In genomic region chr11:128653828-128654231, GRCh38 we compare ENCODE assay signal across 1 cellular context.
TF ChIP-seq lines count a peak whose summit lies in the region.

No MANE protein-coding gene starts in this region.

TF ChIP-seq in HepG2, 621 proteins besides CTCF, POLR2A, EP300 and RAD21 (continued from another document):
- TF ChIP-seq MLXIP (CRISPR knock-in tag; IDR thresholded peaks at IDR 0.05; ENCODE audit: borderline replicate concordance) (no peak), ZSCAN12 (CRISPR knock-in tag; IDR thresholded peaks at IDR 0.05) (no peak)
TF ChIP-seq in HepG2: peak in this region for 0.
